ENCODE assay signal across 9 cellular contexts in the genomic region with DNA sequence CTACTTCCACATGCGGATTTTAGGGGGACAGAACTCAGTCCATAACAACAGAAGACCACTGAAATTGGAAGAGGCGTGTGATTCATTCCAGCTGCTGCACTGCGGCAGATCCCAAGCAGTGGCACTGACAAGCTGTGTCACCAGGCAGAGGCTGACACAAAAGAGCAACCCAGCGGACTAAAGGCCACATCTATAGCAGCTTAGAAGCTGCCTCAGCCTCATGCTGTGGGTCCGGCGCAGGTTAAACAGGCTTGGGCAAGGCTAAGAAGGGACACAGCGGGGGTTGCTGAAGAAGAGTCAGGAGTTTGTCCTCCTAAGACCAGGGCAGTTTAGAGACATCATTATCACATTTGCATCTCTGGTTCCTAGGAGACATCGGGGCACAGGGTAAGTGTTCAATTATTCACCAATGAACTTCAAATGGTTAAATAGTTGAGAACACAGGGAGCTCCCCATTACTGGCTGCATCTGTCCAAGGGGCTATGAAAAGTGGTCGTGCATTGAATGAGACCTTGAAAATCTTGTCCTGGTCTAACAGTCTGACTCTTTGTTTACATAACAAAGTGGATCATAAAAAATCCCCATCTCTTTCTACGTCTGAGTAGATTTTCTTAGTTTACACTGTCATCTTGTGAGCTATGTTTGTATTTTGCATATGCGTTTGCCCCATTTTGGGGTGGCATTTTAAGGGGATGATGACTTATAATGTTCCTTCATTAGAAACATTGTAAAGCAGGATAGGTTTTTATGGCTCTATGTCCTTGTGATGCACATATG.
DNase-seq lines count a peak whose midpoint lies in the region; ATAC-seq and TF ChIP-seq lines count a peak whose summit lies in the region.
"Had no signal": no experiment of that assay in that cellular context is flagged by ENCODE, and none has a peak within 500 bp of the region (broad histone marks: within the 10 kb centered on the region; RNA-seq: fewer than 3 reads in every experiment).

No MANE protein-coding gene starts in this region.

- ATAC-seq in HG03432 (IDR thresholded peaks at IDR 0.05; ENCODE audit: unreplicated experiment) (peak; percentile 32), GM18870 (IDR thresholded peaks at IDR 0.05; ENCODE audit: unreplicated experiment) (no peak)
- ATAC-seq in stimulated activated memory B cell treated with anti-CD40 and anti-IgM and Interleukin-4, amounts not matched to agents 10 μg/mL and 1 μg/mL and 100 μg/mL, for 72 hours = peak; percentile 25

- peak overlapping the region; percentile 86 for H3K27ac Mint-ChIP-seq in activated naive CD4-positive, alpha-beta T cell treated with anti-CD3 and anti-CD28 coated beads for 36 hours
- H3K27ac Mint-ChIP-seq in brain = peak overlapping the region in 4 of 5 experiments; percentile 32 to 87 (median 44)
- H3K27ac Mint-ChIP-seq in stimulated activated memory B cell treated with anti-CD40 and anti-IgM and Interleukin-4, amounts not matched to agents 10 μg/mL and 1 μg/mL and 100 μg/mL, for 72 hours = peak overlapping the region; percentile 64
- H3K27ac Mint-ChIP-seq: WTC11 had no signal

- no peaks in the 10 kb centered on the region for H3K27me3 Mint-ChIP-seq in activated naive CD4-positive, alpha-beta T cell treated with anti-CD3 and anti-CD28 coated beads for 36 hours (ENCODE audit: low read depth)
- H3K27me3 Mint-ChIP-seq in brain = no peaks in the 10 kb centered on the region
- no peaks in the 10 kb centered on the region for H3K27me3 Mint-ChIP-seq in stimulated activated memory B cell treated with anti-CD40 and anti-IgM and Interleukin-4, amounts not matched to agents 10 μg/mL and 1 μg/mL and 100 μg/mL, for 72 hours

- DNase-seq in activated naive CD4-positive, alpha-beta T cell treated with anti-CD3 and anti-CD28 coated beads for 36 hours = no peak
- DNase-seq in activated naive CD4-positive, alpha-beta T cell (lab: John Stamatoyannopoulos, UW) = no peak
- no peak for DNase-seq in OCI-M2 (lab: John Stamatoyannopoulos, UW; ENCODE audit: unreplicated experiment)
- no peak for DNase-seq in NCI-H2029 (lab: John Stamatoyannopoulos, UW)

- intact Hi-C loops in activated naive CD4-positive, alpha-beta T cell treated with anti-CD3 and anti-CD28 coated beads for 36 hours (cut with micrococcal nuclease) = loop anchor here (1.0 to 10.0 kb wide), 13 partner anchors 47 to 800 kb away; a partner anchor contains a TSS

- peaks cover 1% of the 10 kb centered on the region for H3K36me3 Mint-ChIP-seq in activated naive CD4-positive, alpha-beta T cell treated with anti-CD3 and anti-CD28 coated beads for 36 hours (ENCODE audit: low read depth)
- H3K36me3 Mint-ChIP-seq in brain = no peaks in the 10 kb centered on the region
- no peaks in the 10 kb centered on the region for H3K36me3 Mint-ChIP-seq in stimulated activated memory B cell treated with anti-CD40 and anti-IgM and Interleukin-4, amounts not matched to agents 10 μg/mL and 1 μg/mL and 100 μg/mL, for 72 hours
- H3K36me3 Mint-ChIP-seq: WTC11 had no signal

- H3K4me1 Mint-ChIP-seq in activated naive CD4-positive, alpha-beta T cell treated with anti-CD3 and anti-CD28 coated beads for 36 hours (ENCODE audit: low read depth) = peaks cover 37% of the 10 kb centered on the region
- H3K4me1 Mint-ChIP-seq in brain = peaks cover 30% of the 10 kb centered on the region
- peaks cover 46% of the 10 kb centered on the region for H3K4me1 Mint-ChIP-seq in stimulated activated memory B cell treated with anti-CD40 and anti-IgM and Interleukin-4, amounts not matched to agents 10 μg/mL and 1 μg/mL and 100 μg/mL, for 72 hours

- no peak overlapping the region for H3K4me3 Mint-ChIP-seq in activated naive CD4-positive, alpha-beta T cell treated with anti-CD3 and anti-CD28 coated beads for 36 hours
- H3K4me3 Mint-ChIP-seq in brain = peak overlapping the region in 2 of 5 experiments; percentile 17
- no peak overlapping the region for H3K4me3 Mint-ChIP-seq in stimulated activated memory B cell treated with anti-CD40 and anti-IgM and Interleukin-4, amounts not matched to agents 10 μg/mL and 1 μg/mL and 100 μg/mL, for 72 hours
- H3K4me3 Mint-ChIP-seq: WTC11 had no signal

- CTCF ChIA-PET in activated naive CD4-positive, alpha-beta T cell treated with anti-CD3 and anti-CD28 coated beads for 36 hours (lab: Charles Lee) = interaction anchor here (0.7 to 3.3 kb wide), 6 partner anchors 19 to 377 kb away, joined by 3 to 21 read pairs (median 4); a partner anchor contains a TSS

- no peak for TF ChIP-seq CTCF in brain (conservative IDR thresholded peaks at IDR 0.05)

- H3K9me3 Mint-ChIP-seq in activated naive CD4-positive, alpha-beta T cell treated with anti-CD3 and anti-CD28 coated beads for 36 hours = peaks cover 1% of the 10 kb centered on the region
- peaks cover 0 to 11% (median 0%) of the 10 kb centered on the region in 5 experiments for H3K9me3 Mint-ChIP-seq in brain
- peaks cover 2% of the 10 kb centered on the region for H3K9me3 Mint-ChIP-seq in stimulated activated memory B cell treated with anti-CD40 and anti-IgM and Interleukin-4, amounts not matched to agents 10 μg/mL and 1 μg/mL and 100 μg/mL, for 72 hours
